19 cellular contexts compared by ENCODE assay signal in the genomic region with DNA sequence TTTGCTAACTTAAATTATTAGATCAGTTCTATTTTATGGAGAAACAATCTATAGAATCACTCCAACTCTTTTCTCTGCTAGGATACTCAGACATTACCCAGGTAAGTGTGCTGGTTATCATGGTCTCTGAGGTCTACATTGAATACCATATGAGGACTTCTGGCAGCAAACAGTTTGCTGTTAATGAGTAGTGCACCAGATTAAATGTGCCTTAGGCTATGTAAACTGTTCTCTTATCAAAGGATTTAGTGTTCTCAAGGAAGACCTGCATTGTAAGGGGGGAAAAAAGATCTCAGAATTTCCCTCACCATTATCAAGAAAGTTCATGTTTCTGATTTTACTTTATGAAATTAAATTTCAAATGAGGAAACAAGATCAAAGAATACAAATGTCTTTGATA.
DNase-seq lines count a peak whose midpoint lies in the region; ATAC-seq and TF ChIP-seq lines count a peak whose summit lies in the region.
"Had no signal": no experiment of that assay in that cellular context is flagged by ENCODE, and none has a peak within 500 bp of the region (broad histone marks: within the 10 kb centered on the region; RNA-seq: fewer than 3 reads in every experiment).

No MANE protein-coding gene starts in this region.

- intact Hi-C loops in left colon (cut with DNase I, micrococcal nuclease) = no loop called here
- intact Hi-C loops in ovary (cut with DNase I) = no loop called here
- intact Hi-C loops in CD4-positive, alpha-beta T cell (cut with DNase I, micrococcal nuclease) = no loop called here

- CTCF ChIA-PET in CD4-positive, alpha-beta T cell (lab: Charles Lee) = no interaction called here

- no peaks in the 10 kb centered on the region for H3K79me2 ChIP-seq in OCI-LY1 (ENCODE audit: insufficient read depth, low read length)

- no peaks in the 10 kb centered on the region for H3K9me3 Mint-ChIP-seq in CD4-positive, alpha-beta T cell
- H3K9me3 Mint-ChIP-seq: memory B cell had no signal

- H3K9ac ChIP-seq in OCI-LY1 (ENCODE audit: low read length) = no peak overlapping the region

- no peak for DNase-seq in left colon
- no peak for DNase-seq in caudate nucleus (lab: John Stamatoyannopoulos, UW)
- no peak for DNase-seq in ovary
- no peak for DNase-seq in NCI-H2196 treated with DMSO at 0.1 percent for 48 hours (lab: John Stamatoyannopoulos, UW; ENCODE audit: unreplicated experiment)
- no peak for DNase-seq in CD4-positive, alpha-beta T cell
- DNase-seq: effector CD8-positive, alpha-beta T cell; kidney; NCI-H774; small intestine; stimulated activated CD4-positive, alpha-beta T cell treated with anti-CD3 and anti-CD28 coated beads, Interleukin-4, amount 100 ng/mL, for 4 hours; T-helper 1 cell; WERI-Rb-1 had no signal

- peak; percentile 5 for ATAC-seq in GM18499 (IDR thresholded peaks at IDR 0.05; ENCODE audit: insufficient read depth, unreplicated experiment)
- ATAC-seq in HG02759 (IDR thresholded peaks at IDR 0.05; ENCODE audit: unreplicated experiment) = peak; percentile 23
- peak; percentile 64 for ATAC-seq in left colon
- no peak for ATAC-seq in CD4-positive, alpha-beta T cell (ENCODE audit: poor library complexity)

- H2AFZ ChIP-seq in OCI-LY1 (ENCODE audit: low read length) = no peak overlapping the region

- no peak for TF ChIP-seq EP300 in ovary (IDR thresholded peaks at IDR 0.05)

- H3K4me3 ChIP-seq in OCI-LY1 (ENCODE audit: low read depth, low read length, poor library complexity, severe bottlenecking) = no peak overlapping the region
- no peak overlapping the region for H3K4me3 ChIP-seq in ovary

- no peaks in the 10 kb centered on the region for H3K9me2 ChIP-seq in OCI-LY1 (ENCODE audit: low read depth, low read length)

- peaks cover 16% of the 10 kb centered on the region for H3K4me1 ChIP-seq in OCI-LY1 (ENCODE audit: insufficient read depth, low read length, severe bottlenecking)
- H3K4me1 ChIP-seq in ovary (ENCODE audit: insufficient read depth) = no peaks in the 10 kb centered on the region

- TF ChIP-seq CTCF in OCI-LY1 (IDR thresholded peaks at IDR 0.05; ENCODE audit: low read length) = no peak
- TF ChIP-seq CTCF in ovary (IDR thresholded peaks at IDR 0.05) = no peak
- TF ChIP-seq CTCF in CD4-positive, alpha-beta T cell (IDR thresholded peaks at IDR 0.05) = no peak

- no peak overlapping the region for H3K4me3 Mint-ChIP-seq in CD4-positive, alpha-beta T cell
- H3K4me3 Mint-ChIP-seq: nephron had no signal

- H4K20me1 ChIP-seq in OCI-LY1 (ENCODE audit: insufficient read depth, low read length) = no peaks in the 10 kb centered on the region

- TF ChIP-seq POLR2A in ovary (IDR thresholded peaks at IDR 0.05) = no peak

- no peaks in the 10 kb centered on the region for H3K27me3 Mint-ChIP-seq in CD4-positive, alpha-beta T cell

- no peaks in the 10 kb centered on the region for H3K27me3 ChIP-seq in OCI-LY1 (ENCODE audit: insufficient read depth, low read length)
- H3K27me3 ChIP-seq in ovary = no peaks in the 10 kb centered on the region
- H3K27me3 ChIP-seq in CD4-positive, alpha-beta T cell (ENCODE audit: control insufficient read depth, insufficient read depth, low read length) = no peaks in the 10 kb centered on the region

- no peaks in the 10 kb centered on the region for H3K4me1 Mint-ChIP-seq in CD4-positive, alpha-beta T cell (ENCODE audit: low read depth)

- no peaks in the 10 kb centered on the region for H3F3A ChIP-seq in OCI-LY1 (ENCODE audit: insufficient read depth, low read length)

- H3K4me2 ChIP-seq in OCI-LY1 (ENCODE audit: low read length) = peak overlapping the region; percentile 34

- no peaks in the 10 kb centered on the region for H3K9me3 ChIP-seq in OCI-LY1 (ENCODE audit: low read length)
- H3K9me3 ChIP-seq in ovary = no peaks in the 10 kb centered on the region
- no peaks in the 10 kb centered on the region for H3K9me3 ChIP-seq in CD4-positive, alpha-beta T cell (ENCODE audit: control insufficient read depth, low read length)

- no peaks in the 10 kb centered on the region for H3K36me3 Mint-ChIP-seq in CD4-positive, alpha-beta T cell (ENCODE audit: low read depth)
- H3K36me3 Mint-ChIP-seq: memory B cell had no signal

- no peaks in the 10 kb centered on the region for H3K36me3 ChIP-seq in OCI-LY1 (ENCODE audit: insufficient read depth, low read length)
- no peaks in the 10 kb centered on the region for H3K36me3 ChIP-seq in ovary
- H3K36me3 ChIP-seq: WERI-Rb-1 had no signal

- POLR2A ChIA-PET in CD4-positive, alpha-beta T cell (lab: Charles Lee) = no interaction called here

- H3K27ac ChIP-seq in OCI-LY1 (ENCODE audit: low read depth, low read length, poor library complexity, severe bottlenecking) (no peak overlapping the region), caudate nucleus (ENCODE audit: low read depth, low read length) (no peak overlapping the region), ovary (no peak overlapping the region)
- H3K27ac ChIP-seq in CD4-positive, alpha-beta T cell (ENCODE audit: low read depth, low read length) = no peak overlapping the region
- H3K27ac ChIP-seq: HL-60, WERI-Rb-1 had no signal

- H3K27ac Mint-ChIP-seq in CD4-positive, alpha-beta T cell = no peak overlapping the region
- H3K27ac Mint-ChIP-seq: memory B cell, nephron, progenitor cell of endocrine pancreas had no signal
